ENCODE assay signal across 8 cellular contexts in the genomic region with DNA sequence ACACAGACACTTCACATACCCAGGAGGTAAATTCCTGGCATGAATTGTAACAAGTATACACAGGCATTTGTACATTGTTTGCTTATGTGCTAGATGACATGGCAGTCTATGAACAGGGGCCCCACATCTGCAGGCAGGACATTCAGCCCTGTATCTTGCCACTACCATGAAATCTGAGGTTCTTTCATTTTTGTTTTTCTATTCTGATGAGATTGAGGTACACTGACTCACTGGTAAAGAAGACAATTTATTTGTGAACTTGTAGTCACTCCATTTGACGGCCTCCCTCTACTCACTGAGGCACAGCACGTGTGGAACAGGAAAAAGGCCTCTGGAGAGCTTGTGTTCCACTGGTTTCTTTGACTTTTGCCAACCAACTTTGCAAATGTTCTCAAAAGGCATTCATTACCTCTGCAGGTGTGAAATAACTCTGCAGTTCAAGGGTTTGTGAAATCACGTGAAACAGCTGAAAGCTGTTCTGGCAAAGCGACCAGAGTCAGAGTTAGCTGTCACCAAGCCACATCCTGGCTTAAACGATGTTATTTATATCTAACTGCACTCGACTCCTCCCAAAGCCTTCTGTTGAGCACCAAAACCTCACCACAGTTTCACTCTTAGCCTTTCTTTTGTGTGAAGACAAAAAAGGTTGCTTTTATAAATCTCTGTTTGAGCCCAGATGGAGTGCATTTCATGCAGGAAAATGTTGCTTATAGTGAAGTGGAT.
A peak's percentile ranks its signal among the peaks of the same experiment; 100 is the strongest.
DNase-seq lines count a peak whose midpoint lies in the region; ATAC-seq and FAIRE-seq lines count a peak whose summit lies in the region.

No MANE protein-coding gene starts in this region.

- FAIRE-seq in frontal cortex (lab: Jason Lieb, UNC), result no peak

- DNase-seq in Right ventricle myocardium superior (no peak), cardiac septum (ENCODE audit: low spot score) (no peak), glomerular visceral epithelial cell (ENCODE audit: extremely low spot score) (peak; percentile 4), frontal cortex (ENCODE audit: low spot score in 2 of 2) (no peak), NCI-H2081 treated with DMSO at 0.1 percent for 48 hours (lab: John Stamatoyannopoulos, UW) (no peak)
- DNase-seq in activated CD4-positive, CD25-positive, alpha-beta regulatory T cell treated with anti-CD3 and anti-CD28 coated beads, Interleukin-2, amount 50 U/mL, for 72 hours, result peak; percentile 47
- DNase-seq in stimulated activated CD8-positive, alpha-beta memory T cell treated with anti-CD3 and anti-CD28 coated beads, Interleukin-7, amount 100 ng/mL, for 4 hours (ENCODE audit: low read depth in 2 of 2), result peak; percentile 35 to 42

- ATAC-seq in Right ventricle myocardium superior (ENCODE audit: poor library complexity), result peak; percentile 83
- peak; percentile 95 for ATAC-seq in HG03378 (IDR thresholded peaks at IDR 0.05; ENCODE audit: unreplicated experiment)

- intact Hi-C loops in Right ventricle myocardium superior (cut with DNase I), result no loop called here
- intact Hi-C loops in cardiac septum (cut with DNase I), result no loop called here

Comparison
In these comparisons a context has a peak if more than half of its experiments do, and no peak if none do; other contexts are left out.
1. DNase-seq: peak in activated CD4-positive, CD25-positive, alpha-beta regulatory T cell treated with anti-CD3 and anti-CD28 coated beads, Interleukin-2, amount 50 U/mL, for 72 hours (single experiment), glomerular visceral epithelial cell (single experiment) and stimulated activated CD8-positive, alpha-beta memory T cell treated with anti-CD3 and anti-CD28 coated beads, Interleukin-7, amount 100 ng/mL, for 4 hours (2 of 2); none in Right ventricle myocardium superior (single experiment), cardiac septum (single experiment), frontal cortex (0 of 2) and NCI-H2081 treated with DMSO at 0.1 percent for 48 hours (single experiment).